ENCODE assay signal across 1 cellular context in the genomic region with DNA sequence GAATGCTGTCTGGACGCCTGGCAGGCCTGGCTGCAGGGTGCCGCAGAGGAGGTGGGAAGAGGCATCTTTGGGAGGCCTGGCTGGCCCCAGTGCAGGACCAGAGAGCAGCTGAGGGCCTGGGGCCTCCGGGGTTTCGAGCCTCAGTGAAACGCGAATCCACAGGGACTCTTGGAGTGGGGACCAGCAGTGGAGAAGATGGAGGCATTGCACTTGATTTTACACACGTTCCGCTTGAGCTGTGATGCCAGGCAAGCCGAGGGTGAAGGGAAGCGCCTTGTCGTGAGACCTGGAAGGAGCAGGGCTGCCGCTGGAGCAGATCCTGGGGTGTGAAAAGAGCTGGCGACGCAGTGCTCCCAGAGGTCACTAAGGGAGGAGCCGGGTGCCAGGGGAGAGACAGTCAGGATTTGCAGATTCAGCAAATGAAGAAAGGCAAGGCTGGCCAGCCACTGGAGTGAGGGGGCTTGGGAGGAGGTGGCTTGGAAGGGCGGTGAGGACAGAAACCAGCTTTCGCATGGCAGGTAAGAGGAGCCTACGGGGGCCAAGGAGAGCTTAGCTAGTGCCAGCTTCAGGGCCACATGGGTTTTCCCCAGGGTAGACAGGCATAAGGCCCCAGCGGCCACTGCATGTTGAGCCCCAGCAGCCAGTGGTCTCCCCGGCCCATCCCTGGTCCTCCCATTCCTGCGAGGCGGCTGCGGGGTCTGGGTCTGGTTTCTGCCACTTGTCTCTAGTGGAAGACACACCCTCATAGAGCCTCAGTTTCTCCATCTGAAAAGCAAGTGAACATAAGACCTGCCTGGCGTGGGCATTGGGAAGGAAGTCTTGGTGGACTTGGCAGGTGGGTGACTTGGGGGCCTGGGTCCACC.
TF ChIP-seq lines count a peak whose summit lies in the region.

No MANE protein-coding gene starts in this region.

TF ChIP-seq in SK-N-SH, 30 proteins besides CTCF, POLR2A, EP300 and RAD21 (continued from another document):
- TF ChIP-seq NRF1 (IDR thresholded peaks at IDR 0.05; ENCODE audit: low read depth, low read length) (no peak), MEF2A (IDR thresholded peaks at IDR 0.05; ENCODE audit: borderline replicate concordance, low read depth) (no peak), CHD2 (IDR thresholded peaks at IDR 0.05; ENCODE audit: low read length, partially characterized antibody) (no peak), SMC3 (IDR thresholded peaks at IDR 0.05; ENCODE audit: low read depth, low read length) (no peak), MXI1 (IDR thresholded peaks at IDR 0.05; ENCODE audit: low read depth, low read length) (no peak), USF2 (IDR thresholded peaks at IDR 0.05; ENCODE audit: borderline replicate concordance, low read depth, low read length) (no peak), NFIC (IDR thresholded peaks at IDR 0.05; ENCODE audit: borderline replicate concordance) (no peak), YY1 (IDR thresholded peaks at IDR 0.05; ENCODE audit: low read depth) (no peak), RFX5 (IDR thresholded peaks at IDR 0.05; ENCODE audit: low read length) (no peak), RCOR1 (IDR thresholded peaks at IDR 0.05; ENCODE audit: low read length) (no peak), IRF3 (IDR thresholded peaks at IDR 0.05; ENCODE audit: low read depth, low read length) (no peak), GABPA (IDR thresholded peaks at IDR 0.05; ENCODE audit: low read depth) (no peak), PBX3 (IDR thresholded peaks at IDR 0.05) (no peak), SIN3A (IDR thresholded peaks at IDR 0.05; ENCODE audit: borderline replicate concordance, low read depth, low read length) (no peak), EZH2phosphoT487 (IDR thresholded peaks at IDR 0.05; ENCODE audit: borderline replicate concordance, low read depth) (no peak)
- TF ChIP-seq, protein P1, sequence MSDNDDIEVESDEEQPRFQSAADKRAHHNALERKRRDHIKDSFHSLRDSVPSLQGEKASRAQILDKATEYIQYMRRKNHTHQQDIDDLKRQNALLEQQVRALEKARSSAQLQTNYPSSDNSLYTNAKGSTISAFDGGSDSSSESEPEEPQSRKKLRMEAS (IDR thresholded peaks at IDR 0.05; ENCODE audit: low read depth), result no peak
